In genomic region chr21:42459065-42459430, GRCh38 we compare ENCODE assay signal across 28 cellular contexts. TPM values are rescaled to one million over a fixed set of nuclear protein-coding genes. Genes with fewer than 3 reads are reported as not detected.
"Had no signal": no experiment of that assay in that cellular context is flagged by ENCODE, and none has a peak within 500 bp of the region (broad histone marks: within the 10 kb centered on the region; RNA-seq: fewer than 3 reads in every experiment).

No MANE protein-coding gene starts in this region.

- H3K36me3 ChIP-seq: neural progenitor cell, upper lobe of right lung had no signal

- DNase-seq: activated CD4-positive, alpha-beta T cell treated with anti-CD3 and anti-CD28 coated beads for 36 hours; activated CD4-positive, alpha-beta T cell treated with anti-CD3 and anti-CD28 coated beads, Interleukin-2, amount 50 U/mL, for 48 hours; activated CD8-positive, alpha-beta memory T cell treated with anti-CD3 and anti-CD28 coated beads, Interleukin-2, amount 50 U/mL, for 48 hours; activated naive CD4-positive, alpha-beta T cell treated with Interleukin-2 at 50 U/mL for 16 hours; activated naive CD8-positive, alpha-beta T cell treated with anti-CD3 and anti-CD28 coated beads, Interleukin-2, amount 10 ng/mL, durations not matched to agents 7 days and 5 days; activated T-cell treated with anti-CD3 and anti-CD28 coated beads, Interleukin-2, amount 50 U/mL, for 4 hours; foreskin fibroblast; glutamatergic neuron; hippocampal formation; left ventricle myocardium superior; mammary epithelial cell; posterior cingulate gyrus; SK-N-SH; stimulated activated CD4-positive, alpha-beta T cell treated with anti-CD3 and anti-CD28 coated beads, Interleukin-2, amount 100 ng/mL, for 48 hours; stimulated activated CD8-positive, alpha-beta memory T cell treated with anti-CD3 and anti-CD28 coated beads, Interleukin-4, amount 100 ng/mL, for 48 hours; stimulated activated naive CD4-positive, alpha-beta T cell; upper lobe of right lung had no signal

- H3K9me3 Mint-ChIP-seq: activated B cell treated with CpG ODN at 0.5 μM for 24 hours; activated naive CD8-positive, alpha-beta T cell treated with anti-CD3 and anti-CD28 coated beads, Interleukin-2, amount 10 ng/mL, durations not matched to agents 7 days and 5 days; activated T-cell treated with anti-CD3 and anti-CD28 coated beads, Interleukin-2, amount 50 U/mL, for 4 hours; activated T-helper 2 cell treated with anti-CD3 and anti-CD28 coated beads, Interferon-gamma antibody, Interleukin-2, Interleukin-4, amounts not matched to agents 10 μg/mL and 5 μg/mL and 100 μg/mL, durations not matched to agents 14 hours and 24 hours and 36 hours; T-helper 2 cell treated with Interferon-gamma antibody and Interleukin-4, amounts not matched to agents 5 μg/mL and 100 μg/mL, for 36 hours had no signal

- H3K27me3 ChIP-seq: neural progenitor cell, upper lobe of right lung had no signal

- H3K27ac Mint-ChIP-seq: activated CD4-positive, alpha-beta T cell treated with anti-CD3 and anti-CD28 coated beads for 36 hours; activated naive CD8-positive, alpha-beta T cell treated with anti-CD3 and anti-CD28 coated beads, Interleukin-2, amount 10 ng/mL, durations not matched to agents 7 days and 5 days; activated T-helper 2 cell treated with anti-CD3 and anti-CD28 coated beads, Interferon-gamma antibody, Interleukin-2, Interleukin-4, amounts not matched to agents 10 μg/mL and 5 μg/mL and 100 μg/mL, durations not matched to agents 14 hours and 24 hours and 36 hours; T-helper 2 cell treated with Interferon-gamma antibody and Interleukin-4, amounts not matched to agents 5 μg/mL and 100 μg/mL, for 36 hours had no signal

- H3K4me1 ChIP-seq: upper lobe of right lung had no signal

- H3K9ac ChIP-seq: neural progenitor cell, SK-N-SH had no signal

- H3K36me3 Mint-ChIP-seq: neural progenitor cell had no signal

- ATAC-seq: activated CD4-positive, alpha-beta T cell treated with anti-CD3 and anti-CD28 coated beads for 36 hours; activated T-cell treated with anti-CD3 and anti-CD28 coated beads, Interleukin-2, amount 50 U/mL, for 4 hours; left ventricle myocardium superior; sciatic nerve; upper lobe of right lung had no signal

- H3K27ac ChIP-seq: neural progenitor cell, upper lobe of right lung had no signal

- H3K4me3 ChIP-seq: neural progenitor cell, upper lobe of right lung had no signal

- H3K4me3 Mint-ChIP-seq: activated B cell treated with CpG ODN at 0.5 μM for 24 hours; activated CD4-positive, alpha-beta T cell treated with anti-CD3 and anti-CD28 coated beads for 36 hours; activated naive CD8-positive, alpha-beta T cell treated with anti-CD3 and anti-CD28 coated beads, Interleukin-2, amount 10 ng/mL, durations not matched to agents 7 days and 5 days; activated T-cell treated with anti-CD3 and anti-CD28 coated beads, Interleukin-2, amount 50 U/mL, for 4 hours; neural progenitor cell; T-helper 2 cell treated with Interferon-gamma antibody and Interleukin-4, amounts not matched to agents 5 μg/mL and 100 μg/mL, for 36 hours had no signal

- H3K9me3 ChIP-seq: SK-N-SH, upper lobe of right lung had no signal

- H3K27me3 Mint-ChIP-seq: activated B cell treated with CpG ODN at 0.5 μM for 24 hours; activated CD4-positive, alpha-beta T cell treated with anti-CD3 and anti-CD28 coated beads for 36 hours; activated naive CD8-positive, alpha-beta T cell treated with anti-CD3 and anti-CD28 coated beads, Interleukin-2, amount 10 ng/mL, durations not matched to agents 7 days and 5 days had no signal

RNA-seq across cellular contexts. Expression of gene RSPH1, which starts 37.0 kb away (rescaled TPM):
- total RNA-seq: activated CD8-positive, alpha-beta memory T cell treated with anti-CD3 and anti-CD28 coated beads for 36 hours; activated naive CD8-positive, alpha-beta T cell treated with anti-CD3 and anti-CD28 coated beads, Interleukin-2, amount 10 ng/mL, durations not matched to agents 7 days and 5 days; activated T-cell treated with anti-CD3 and anti-CD28 coated beads, Interleukin-2, amount 50 U/mL, for 4 hours; activated T-helper 2 cell treated with anti-CD3 and anti-CD28 coated beads, Interferon-gamma antibody, Interleukin-2, Interleukin-4, amounts not matched to agents 10 μg/mL and 5 μg/mL and 100 μg/mL, durations not matched to agents 14 hours and 24 hours and 36 hours; fibroblast of lung; left ventricle myocardium superior; myocyte had no signal
- polyA plus RNA-seq: fibroblast of lung had no signal

RNA-seq across cellular contexts. Expression of gene SLC37A1, which starts 54.6 kb away (rescaled TPM):
- total RNA-seq: myocyte had no signal

RNA-seq across cellular contexts. Expression of gene UBASH3A, which starts 55.3 kb away (rescaled TPM):
- total RNA-seq: activated B cell treated with CpG ODN at 0.5 μM for 24 hours, cerebellum, epithelial cell of proximal tubule, fibroblast of lung, left ventricle myocardium superior, mammary epithelial cell, myocyte, renal cortical epithelial cell had no signal
- polyA plus RNA-seq: fibroblast of lung, mammary epithelial cell, SK-N-SH had no signal
